In genomic region chr6:98627129-98627775, GRCh38 we compare ENCODE assay signal across 1 cellular context.
TF ChIP-seq lines count a peak whose summit lies in the region.

No MANE protein-coding gene starts in this region.

TF ChIP-seq in H1, 55 proteins besides CTCF, POLR2A, EP300 and RAD21 (continued from another document):
- peak; percentile 83 for TF ChIP-seq CHD7 (IDR thresholded peaks at IDR 0.05; ENCODE audit: insufficient replicate concordance, low read length)
- no peak for TF ChIP-seq SUZ12 (IDR thresholded peaks at IDR 0.05; ENCODE audit: low read length)
TF ChIP-seq in H1: peak in this region for 7.
